20 cellular contexts compared by ENCODE assay signal in the genomic region with DNA sequence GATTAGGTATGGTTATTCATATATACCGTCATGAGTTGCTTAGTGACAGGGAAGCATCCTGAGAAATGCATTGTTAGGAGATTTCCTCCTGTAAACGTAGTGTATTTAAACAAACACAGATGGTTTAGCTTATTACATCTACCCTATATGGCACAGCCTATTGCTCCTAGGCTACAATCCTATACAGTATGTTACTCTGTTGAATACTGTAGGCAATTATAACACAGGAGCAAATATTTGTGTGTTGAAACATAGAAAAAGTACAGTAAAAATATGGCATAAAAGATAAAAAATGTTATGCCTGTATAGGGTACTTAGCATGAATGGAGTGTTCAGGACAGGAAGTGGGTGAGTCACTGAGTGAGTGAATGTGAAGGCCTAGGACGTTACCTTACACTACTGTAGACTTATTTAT.
A peak's percentile ranks its signal among the peaks of the same experiment; 100 is the strongest.
DNase-seq lines count a peak whose midpoint lies in the region; ATAC-seq and TF ChIP-seq lines count a peak whose summit lies in the region.
"Had no signal": no experiment of that assay in that cellular context is flagged by ENCODE, and none has a peak within 500 bp of the region (broad histone marks: within the 10 kb centered on the region; RNA-seq: fewer than 3 reads in every experiment).

No MANE protein-coding gene starts in this region.

- DNase-seq in DMS53 treated with DMSO at 0.1 percent for 48 hours (lab: John Stamatoyannopoulos, UW; ENCODE audit: unreplicated experiment) (peak; percentile 32), NCI-H226 (peak; percentile 59), astrocyte of the spinal cord (ENCODE audit: low read depth, low spot score) (peak; percentile 73), kidney glomerular epithelial cell (lab: John Stamatoyannopoulos, UW) (peak; percentile 7), NCI-H1048 (lab: John Stamatoyannopoulos, UW) (no peak), T-helper 1 cell (no peak)
- DNase-seq in CD8-positive, alpha-beta T cell, result no peak
- DNase-seq in effector CD4-positive, alpha-beta T cell, result no peak
- DNase-seq: activated CD4-positive, CD25-positive, alpha-beta regulatory T cell; amniotic stem cell; colonic mucosa; hypothalamus; NCI-H1092 treated with DMSO at 0.1 percent for 48 hours; nucleus accumbens; Right ventricle myocardium superior; stimulated activated CD4-positive, alpha-beta T cell treated with anti-CD3 and anti-CD28 coated beads, Interleukin-4, amount 100 ng/mL, for 24 hours; stimulated activated CD8-positive, alpha-beta memory T cell treated with anti-CD3 and anti-CD28 coated beads, Interleukin-4, amount 100 ng/mL, for 48 hours had no signal

- no peak overlapping the region for H3K4me3 Mint-ChIP-seq in CD8-positive, alpha-beta T cell
- H3K4me3 Mint-ChIP-seq: T-helper 2 cell treated with Interferon-gamma antibody and Interleukin-4, amounts not matched to agents 5 μg/mL and 100 μg/mL, for 36 hours had no signal

- H3K36me3 Mint-ChIP-seq in CD8-positive, alpha-beta T cell, result no peaks in the 10 kb centered on the region

- intact Hi-C loops in CD8-positive, alpha-beta T cell (cut with DNase I, micrococcal nuclease), result no loop called here

- no peaks in the 10 kb centered on the region for H3K4me1 ChIP-seq in CD8-positive, alpha-beta T cell (ENCODE audit: insufficient read depth, low read length)
- H3K4me1 ChIP-seq: colonic mucosa had no signal

- no peaks in the 10 kb centered on the region for H3K9me3 Mint-ChIP-seq in CD8-positive, alpha-beta T cell

- POLR2A ChIA-PET in CD8-positive, alpha-beta T cell (lab: Charles Lee), result no interaction called here

- CTCF ChIA-PET in CD8-positive, alpha-beta T cell (lab: Charles Lee), result no interaction called here

- in situ Hi-C loops in astrocyte of the spinal cord (cut with HindIII; ENCODE audit: low sequenced_read_pairs), result no loop called here

- no peaks in the 10 kb centered on the region for H3K27me3 Mint-ChIP-seq in CD8-positive, alpha-beta T cell (ENCODE audit: low read depth)

- H3K27me3 ChIP-seq in CD8-positive, alpha-beta T cell (ENCODE audit: insufficient read depth, low read length), result no peaks in the 10 kb centered on the region
- H3K27me3 ChIP-seq: colonic mucosa had no signal

- no peak overlapping the region for H3K27ac Mint-ChIP-seq in CD8-positive, alpha-beta T cell
- H3K27ac Mint-ChIP-seq: activated T-helper 2 cell treated with anti-CD3 and anti-CD28 coated beads, Interferon-gamma antibody, Interleukin-2, Interleukin-4, amounts not matched to agents 10 μg/mL and 5 μg/mL and 100 μg/mL, durations not matched to agents 14 hours and 24 hours and 36 hours; T-helper 2 cell treated with Interferon-gamma antibody and Interleukin-4, amounts not matched to agents 5 μg/mL and 100 μg/mL, for 36 hours had no signal

- no peaks in the 10 kb centered on the region for H3K4me1 Mint-ChIP-seq in CD8-positive, alpha-beta T cell (ENCODE audit: low read depth)

- ATAC-seq in CD8-positive, alpha-beta T cell, result no peak

- H3K36me3 ChIP-seq in CD8-positive, alpha-beta T cell (ENCODE audit: insufficient read depth, low read length), result no peaks in the 10 kb centered on the region
- H3K36me3 ChIP-seq: colonic mucosa had no signal

- no peak for TF ChIP-seq CTCF in astrocyte of the spinal cord (IDR thresholded peaks at IDR 0.05; ENCODE audit: low read depth, low read length)
- no peak for TF ChIP-seq CTCF in CD8-positive, alpha-beta T cell (IDR thresholded peaks at IDR 0.05)

- H3K4me3 ChIP-seq in astrocyte of the spinal cord (ENCODE audit: low read depth, low read length), result no peak overlapping the region
- H3K4me3 ChIP-seq in CD8-positive, alpha-beta T cell (ENCODE audit: low read depth, low read length), result no peak overlapping the region
- H3K4me3 ChIP-seq: colonic mucosa, thoracic aorta had no signal

- no peak overlapping the region for H3K27ac ChIP-seq in CD8-positive, alpha-beta T cell (ENCODE audit: low read depth, low read length)
- H3K27ac ChIP-seq: colonic mucosa, thoracic aorta had no signal

- H3K9me3 ChIP-seq in CD8-positive, alpha-beta T cell (ENCODE audit: low read length), result no peaks in the 10 kb centered on the region
- H3K9me3 ChIP-seq: colonic mucosa, thoracic aorta had no signal

Comparison
In these comparisons a context has a peak if more than half of its experiments do, and no peak if none do; other contexts are left out.
1. DNase-seq: peak in DMS53 treated with DMSO at 0.1 percent for 48 hours (single experiment), NCI-H226 (single experiment), astrocyte of the spinal cord (single experiment) and kidney glomerular epithelial cell (single experiment); none in CD8-positive, alpha-beta T cell (0 of 7), NCI-H1048 (single experiment), effector CD4-positive, alpha-beta T cell (single experiment) and T-helper 1 cell (0 of 5).